In the genomic region with DNA sequence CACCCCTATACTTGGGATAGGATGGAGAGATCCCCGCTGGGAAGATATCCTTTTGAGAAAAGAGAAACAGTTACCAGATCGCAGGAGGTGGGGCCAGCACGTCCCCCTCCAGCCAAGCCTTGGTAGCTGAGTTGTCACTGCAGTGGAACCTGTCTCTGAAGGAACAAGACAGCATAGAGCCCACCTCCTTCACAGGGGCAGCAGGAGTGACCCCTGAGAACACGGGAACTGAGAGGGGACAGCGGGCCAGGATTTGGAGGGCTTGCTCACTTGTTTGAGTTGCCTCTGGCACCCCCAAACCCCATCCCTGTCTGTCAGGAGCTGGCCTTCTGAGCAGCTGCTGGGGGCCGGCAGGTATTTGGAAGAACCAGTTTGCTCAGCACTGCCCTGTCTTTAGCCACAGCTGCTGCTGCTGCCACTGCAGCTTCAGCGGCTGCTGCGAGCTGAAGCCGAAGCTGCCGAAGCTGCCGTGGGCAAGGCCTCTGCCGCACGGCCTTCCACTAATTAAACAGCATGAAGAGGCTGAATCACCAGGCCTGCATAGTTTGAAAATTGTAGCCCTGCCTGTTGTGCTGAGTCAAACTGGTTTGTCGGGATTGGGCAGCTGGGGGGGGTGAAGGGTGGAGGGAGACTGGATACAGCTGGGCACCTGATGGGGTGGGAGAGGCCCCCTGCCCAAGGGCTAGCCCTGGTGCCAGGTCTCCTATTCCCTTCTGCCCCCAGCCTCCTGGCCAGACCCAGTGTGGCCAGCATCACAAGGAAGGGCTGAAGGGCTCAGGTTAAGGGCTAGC, we compare ENCODE assay signal across 9 cellular contexts. TPM values are rescaled to one million over a fixed set of nuclear protein-coding genes. Genes with fewer than 3 reads are reported as not detected.
DNase-seq lines count a peak whose midpoint lies in the region; ATAC-seq and TF ChIP-seq lines count a peak whose summit lies in the region.
"Had no signal": no experiment of that assay in that cellular context is flagged by ENCODE, and none has a peak within 500 bp of the region (broad histone marks: within the 10 kb centered on the region; RNA-seq: fewer than 3 reads in every experiment).

No MANE protein-coding gene starts in this region.

- H3K4me3 ChIP-seq in mammary epithelial cell (replicated peaks in 1 of 3; ENCODE audit: insufficient read depth in 1 of 3, low read depth in 2 of 3, low read length in 3 of 3) (peak overlapping the region in 2 of 3 experiments; percentile 14 to 92), muscle layer of colon (ENCODE audit: low read depth in 1 of 2, low read length in 2 of 2) (no peak overlapping the region)

- H3K9ac ChIP-seq in mammary epithelial cell (ENCODE audit: insufficient read depth, low read length) (peak overlapping the region; percentile 50), muscle layer of colon (ENCODE audit: low read length) (no peak overlapping the region)

- H3K27me3 Mint-ChIP-seq in activated naive CD8-positive, alpha-beta T cell treated with anti-CD3 and anti-CD28 coated beads, Interleukin-2, amount 50 U/mL, for 24 hours: peaks cover 56% of the 10 kb centered on the region

- H3K27ac ChIP-seq in mammary epithelial cell (ENCODE audit: insufficient read depth, low read depth, low read length) (peak overlapping the region; percentile 70), muscle layer of colon (ENCODE audit: low read depth, low read length) (peak overlapping the region; percentile 53)

- intact Hi-C loops in mammary epithelial cell (cut with micrococcal nuclease): loop anchor here (1.0 to 5.0 kb wide), 4 partner anchors 145 to 717 kb away; no protein-coding TSS in a partner anchor

- no peaks in the 10 kb centered on the region for H3K36me3 Mint-ChIP-seq in activated naive CD8-positive, alpha-beta T cell treated with anti-CD3 and anti-CD28 coated beads, Interleukin-2, amount 50 U/mL, for 24 hours (ENCODE audit: low read depth)

- WGBS in mammary epithelial cell (ENCODE audit: low coverage, missing lambda C conversion rate): 8% methylated on average over 11 of the region's 14 CpGs

- H2AFZ ChIP-seq in mammary epithelial cell (ENCODE audit: low read depth, low read length): peak overlapping the region; percentile 37

- no peaks in the 10 kb centered on the region for H4K20me1 ChIP-seq in mammary epithelial cell (ENCODE audit: insufficient read depth, low read length)

- peak overlapping the region; percentile 85 for H3K4me2 ChIP-seq in mammary epithelial cell (ENCODE audit: insufficient read depth, low read depth, low read length)

- peaks cover 85% of the 10 kb centered on the region for H3K79me2 ChIP-seq in mammary epithelial cell (ENCODE audit: insufficient read depth, low read length)

- CTCF ChIA-PET in mammary epithelial cell (lab: Charles Lee; ENCODE audit: low non-redundant PET): no interaction called here

- H3K27ac Mint-ChIP-seq in activated naive CD8-positive, alpha-beta T cell treated with anti-CD3 and anti-CD28 coated beads, Interleukin-2, amount 50 U/mL, for 24 hours: no peak overlapping the region

- dilution Hi-C loops in mammary epithelial cell (cut with HindIII; ENCODE audit: low sequenced_read_pairs): no loop called here

- H3K9me3 ChIP-seq in mammary epithelial cell (replicated peaks; ENCODE audit: insufficient read depth, low read length): no peaks in the 10 kb centered on the region
- H3K9me3 ChIP-seq in muscle layer of colon (ENCODE audit: low read length): no peaks in the 10 kb centered on the region

- TF ChIP-seq CTCF in AG09319 (IDR thresholded peaks at IDR 0.05; ENCODE audit: low read depth, low read length) (no peak), mammary epithelial cell (conservative IDR thresholded peaks at IDR 0.05 in 1 of 2, IDR thresholded peaks at IDR 0.05 in 1 of 2; ENCODE audit: extremely low read depth in 1 of 2, insufficient read depth in 1 of 2, low read depth in 1 of 2, low read length in 2 of 2) (no peak)

- no peak for ATAC-seq in GM19397 (IDR thresholded peaks at IDR 0.05; ENCODE audit: unreplicated experiment)
- ATAC-seq in activated naive CD8-positive, alpha-beta T cell treated with anti-CD3 and anti-CD28 coated beads, Interleukin-2, amount 50 U/mL, for 24 hours: no peak

- no peaks in the 10 kb centered on the region for H3K36me3 ChIP-seq in mammary epithelial cell (ENCODE audit: insufficient read depth, low read length)
- H3K36me3 ChIP-seq in muscle layer of colon (ENCODE audit: insufficient read depth, low read length): no peaks in the 10 kb centered on the region

- H3K4me3 Mint-ChIP-seq in activated naive CD8-positive, alpha-beta T cell treated with anti-CD3 and anti-CD28 coated beads, Interleukin-2, amount 50 U/mL, for 24 hours: no peak overlapping the region

- no peaks in the 10 kb centered on the region for H3K9me3 Mint-ChIP-seq in activated naive CD8-positive, alpha-beta T cell treated with anti-CD3 and anti-CD28 coated beads, Interleukin-2, amount 50 U/mL, for 24 hours

- H3K4me1 Mint-ChIP-seq in activated naive CD8-positive, alpha-beta T cell treated with anti-CD3 and anti-CD28 coated beads, Interleukin-2, amount 50 U/mL, for 24 hours: peaks cover 9% of the 10 kb centered on the region

- H3K27me3 ChIP-seq in mammary epithelial cell (ENCODE audit: insufficient read depth, low read length): no peaks in the 10 kb centered on the region
- H3K27me3 ChIP-seq in muscle layer of colon (ENCODE audit: control insufficient read depth in 1 of 2, insufficient read depth in 2 of 2, low read length in 2 of 2): no peaks in the 10 kb centered on the region

- peak; percentile 69 for DNase-seq in AG09319 (ENCODE audit: extremely low read depth, low read depth)
- DNase-seq in M059J (ENCODE audit: low read depth): peak; percentile 93
- peak; percentile 95 for DNase-seq in mammary epithelial cell
- DNase-seq in mesenteric fat pad (ENCODE audit: low spot score): no peak
- DNase-seq in activated naive CD8-positive, alpha-beta T cell treated with anti-CD3 and anti-CD28 coated beads, Interleukin-2, amount 50 U/mL, for 24 hours: no peak
- no peak for DNase-seq in activated CD4-positive, alpha-beta T cell treated with anti-CD3 and anti-CD28 coated beads, Interleukin-2, amount 50 U/mL, for 1 hour

- in situ Hi-C loops in mammary epithelial cell (cut with MboI; ENCODE audit: low sequenced_read_pairs in 2 of 2): loop anchor here in 1 of 2 donors (5.0 kb wide), 1 partner anchor 87 kb away; no protein-coding TSS in a partner anchor

- H3K4me1 ChIP-seq in mammary epithelial cell (ENCODE audit: insufficient read depth, low read length): peaks cover 72% of the 10 kb centered on the region
- peaks cover 48% of the 10 kb centered on the region for H3K4me1 ChIP-seq in muscle layer of colon (ENCODE audit: insufficient read depth, low read length)

- no TSS peak for BruUV-seq in mammary epithelial cell (replicated peaks; lab: Mats Ljungman, UMichigan)

RNA-seq across cellular contexts. Expression of a gene that starts 4.0 kb away (rescaled TPM):
- total RNA-seq in M059J (2014; rRNA removed; shearing (Covaris generic)): 1.1 and 1.2 TPM in 2 replicates
- total RNA-seq in mammary epithelial cell: 10 to 100 TPM; 17.6 to 45.2 TPM
- 8.2 TPM for polyA plus RNA-seq in mammary epithelial cell
- polyA minus RNA-seq in mammary epithelial cell: 16.6 TPM
- total RNA-seq in mesenteric fat pad: 1.6 TPM
- total RNA-seq: pulmonary artery endothelial cell had no signal

Comparison
In these comparisons a context has a peak if more than half of its experiments do, and no peak if none do; other contexts are left out.
1. DNase-seq: peak in AG09319 (single experiment), M059J (single experiment) and mammary epithelial cell (single experiment); none in mesenteric fat pad (single experiment), activated naive CD8-positive, alpha-beta T cell treated with anti-CD3 and anti-CD28 coated beads, Interleukin-2, amount 50 U/mL, for 24 hours (single experiment) and activated CD4-positive, alpha-beta T cell treated with anti-CD3 and anti-CD28 coated beads, Interleukin-2, amount 50 U/mL, for 1 hour (single experiment).
2. H3K4me3 ChIP-seq: peak in mammary epithelial cell (2 of 3); none in muscle layer of colon (0 of 2).